7 cellular contexts compared by ENCODE assay signal in the genomic region with DNA sequence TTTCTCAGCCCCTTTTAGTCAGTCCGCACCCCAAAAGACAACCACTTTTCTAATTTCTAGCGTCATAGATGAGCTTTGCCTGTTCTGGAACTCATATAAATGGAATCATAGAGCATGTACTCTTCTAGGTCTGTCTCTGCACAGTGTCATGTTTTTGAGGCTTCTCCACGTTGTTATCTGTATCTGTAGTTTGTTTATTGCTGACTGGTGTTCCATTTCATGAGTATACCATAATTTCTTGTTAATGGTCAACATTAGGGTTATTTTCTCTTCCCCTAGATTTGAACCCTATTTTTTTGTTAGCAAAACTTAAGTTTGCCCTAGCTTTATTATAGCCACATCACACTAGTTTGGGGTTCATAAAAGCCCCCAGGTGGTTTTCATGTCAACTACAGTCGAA. TPM values are rescaled to one million over a fixed set of nuclear protein-coding genes. Genes with fewer than 3 reads are reported as not detected.
"Had no signal": no experiment of that assay in that cellular context is flagged by ENCODE, and none has a peak within 500 bp of the region (broad histone marks: within the 10 kb centered on the region; RNA-seq: fewer than 3 reads in every experiment).

No MANE protein-coding gene starts in this region.

- H3K36me3 ChIP-seq: HAP-1 had no signal

- H3K9me3 ChIP-seq: HAP-1 had no signal

- DNase-seq: GM23248, GOT3, H7, IMR-90, KBM-7 had no signal

- H3K9ac ChIP-seq: GM23248 had no signal

- H3K27ac ChIP-seq: GM23248 had no signal

- H3K4me1 ChIP-seq: HAP-1 had no signal

- H3K4me3 ChIP-seq: GM23248, HAP-1 had no signal

- ATAC-seq: HCT116 had no signal

- H2AFZ ChIP-seq: GM23248 had no signal

RNA-seq across cellular contexts. Expression of gene SGK2, which starts 16.2 kb away (rescaled TPM):
- total RNA-seq: GM23248, H7 had no signal
- polyA plus RNA-seq: GM23248 had no signal
